ENCODE assay signal across 2 cellular contexts in genomic region chr11:125873881-125874555, GRCh38.
TF ChIP-seq lines count a peak whose summit lies in the region.

No MANE protein-coding gene starts in this region.

TF ChIP-seq in HCT116, 20 proteins besides CTCF, POLR2A, EP300 and RAD21:
- TF ChIP-seq EZH2phosphoT487 (IDR thresholded peaks at IDR 0.05; ENCODE audit: borderline replicate concordance) (no peak), SRF (IDR thresholded peaks at IDR 0.05; ENCODE audit: low read depth) (no peak), EGR1 (IDR thresholded peaks at IDR 0.05; ENCODE audit: low read depth) (no peak), EZH2 (IDR thresholded peaks at IDR 0.05) (no peak), JUND (IDR thresholded peaks at IDR 0.05) (no peak), YY1 (IDR thresholded peaks at IDR 0.05; ENCODE audit: extremely low read depth, insufficient replicate concordance, low read depth, low read length) (no peak), SP1 (IDR thresholded peaks at IDR 0.05; ENCODE audit: low read depth) (no peak), SIN3A (IDR thresholded peaks at IDR 0.05; ENCODE audit: low read depth) (no peak), ELF1 (IDR thresholded peaks at IDR 0.05; ENCODE audit: borderline replicate concordance, low read depth) (no peak), ZBTB33 (IDR thresholded peaks at IDR 0.05; ENCODE audit: extremely low read depth, insufficient replicate concordance, low read length) (no peak), TCF7L2 (IDR thresholded peaks at IDR 0.05; ENCODE audit: borderline replicate concordance, extremely low read depth, insufficient read depth, insufficient read length) (no peak), MAX (IDR thresholded peaks at IDR 0.05) (no peak), POLR2AphosphoS5 (IDR thresholded peaks at IDR 0.05; ENCODE audit: low read depth, low read length) (no peak), FOSL1 (IDR thresholded peaks at IDR 0.05; ENCODE audit: low read depth) (no peak), ZFX (IDR thresholded peaks at IDR 0.05) (no peak), ZNF274 (IDR thresholded peaks at IDR 0.05; ENCODE audit: low read depth, low read length) (no peak), ATF3 (IDR thresholded peaks at IDR 0.05) (no peak), CEBPB (IDR thresholded peaks at IDR 0.05; ENCODE audit: low read depth) (no peak)
- TF ChIP-seq, protein P1, sequence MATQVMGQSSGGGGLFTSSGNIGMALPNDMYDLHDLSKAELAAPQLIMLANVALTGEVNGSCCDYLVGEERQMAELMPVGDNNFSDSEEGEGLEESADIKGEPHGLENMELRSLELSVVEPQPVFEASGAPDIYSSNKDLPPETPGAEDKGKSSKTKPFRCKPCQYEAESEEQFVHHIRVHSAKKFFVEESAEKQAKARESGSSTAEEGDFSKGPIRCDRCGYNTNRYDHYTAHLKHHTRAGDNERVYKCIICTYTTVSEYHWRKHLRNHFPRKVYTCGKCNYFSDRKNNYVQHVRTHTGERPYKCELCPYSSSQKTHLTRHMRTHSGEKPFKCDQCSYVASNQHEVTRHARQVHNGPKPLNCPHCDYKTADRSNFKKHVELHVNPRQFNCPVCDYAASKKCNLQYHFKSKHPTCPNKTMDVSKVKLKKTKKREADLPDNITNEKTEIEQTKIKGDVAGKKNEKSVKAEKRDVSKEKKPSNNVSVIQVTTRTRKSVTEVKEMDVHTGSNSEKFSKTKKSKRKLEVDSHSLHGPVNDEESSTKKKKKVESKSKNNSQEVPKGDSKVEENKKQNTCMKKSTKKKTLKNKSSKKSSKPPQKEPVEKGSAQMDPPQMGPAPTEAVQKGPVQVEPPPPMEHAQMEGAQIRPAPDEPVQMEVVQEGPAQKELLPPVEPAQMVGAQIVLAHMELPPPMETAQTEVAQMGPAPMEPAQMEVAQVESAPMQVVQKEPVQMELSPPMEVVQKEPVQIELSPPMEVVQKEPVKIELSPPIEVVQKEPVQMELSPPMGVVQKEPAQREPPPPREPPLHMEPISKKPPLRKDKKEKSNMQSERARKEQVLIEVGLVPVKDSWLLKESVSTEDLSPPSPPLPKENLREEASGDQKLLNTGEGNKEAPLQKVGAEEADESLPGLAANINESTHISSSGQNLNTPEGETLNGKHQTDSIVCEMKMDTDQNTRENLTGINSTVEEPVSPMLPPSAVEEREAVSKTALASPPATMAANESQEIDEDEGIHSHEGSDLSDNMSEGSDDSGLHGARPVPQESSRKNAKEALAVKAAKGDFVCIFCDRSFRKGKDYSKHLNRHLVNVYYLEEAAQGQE (IDR thresholded peaks at IDR 0.05; ENCODE audit: low read depth) = no peak
TF ChIP-seq in HCT116: peak in this region for 0.

TF ChIP-seq in SK-N-SH treated with all-trans-retinoic acid at 6 μM for 48 hours, 23 proteins besides CTCF, POLR2A, EP300 and RAD21:
- TF ChIP-seq OSR1 (CRISPR knock-in tag; IDR thresholded peaks at IDR 0.05) (no peak), ZFP30 (CRISPR knock-in tag; IDR thresholded peaks at IDR 0.05) (no peak)
